ENCODE assay signal across 15 cellular contexts in the genomic region with DNA sequence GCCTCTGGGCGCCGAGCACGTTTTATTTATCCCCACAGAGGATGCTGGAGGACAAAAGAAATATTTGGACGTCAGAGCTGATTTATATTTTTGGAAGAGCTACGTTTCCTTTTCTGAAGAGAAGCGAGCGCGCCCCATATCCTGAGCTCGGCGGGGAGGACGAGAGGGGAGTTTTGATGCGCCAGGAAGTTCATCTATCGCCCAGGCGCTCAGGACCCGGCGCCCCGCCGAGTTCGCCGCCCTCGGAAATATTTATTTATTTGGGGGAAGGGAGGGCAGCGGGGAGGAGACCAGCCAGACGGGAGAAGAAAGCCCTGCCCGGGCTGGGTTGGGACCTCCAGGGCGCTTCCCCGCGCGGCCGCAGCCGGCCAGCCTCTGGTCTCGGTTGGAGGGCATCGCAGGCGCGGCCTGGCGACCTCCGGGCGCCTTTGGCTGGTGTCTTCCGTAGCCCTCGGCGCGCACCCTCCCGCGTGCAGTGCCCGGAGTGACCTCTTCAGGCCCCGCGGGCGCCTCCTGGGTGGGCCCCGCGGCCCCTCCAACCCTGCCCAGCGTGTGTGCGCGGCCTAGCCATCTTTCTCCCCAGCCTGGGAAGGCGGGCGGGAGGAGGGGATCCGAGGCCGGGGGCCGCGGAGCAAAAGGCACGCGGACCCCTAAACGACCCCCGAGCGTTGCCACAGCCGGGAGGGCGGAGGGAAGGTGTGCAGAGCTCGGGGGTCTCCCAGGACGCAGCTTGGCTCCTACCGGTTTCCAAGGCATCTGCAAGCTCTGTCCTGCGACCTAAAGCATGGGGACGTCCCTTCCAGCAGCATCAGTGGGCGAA. TPM values are rescaled to one million over a fixed set of nuclear protein-coding genes. Genes with fewer than 3 reads are reported as not detected.
A peak's percentile ranks its signal among the peaks of the same experiment; 100 is the strongest.
DNase-seq lines count a peak whose midpoint lies in the region; TF ChIP-seq lines count a peak whose summit lies in the region.
"Had no signal": no experiment of that assay in that cellular context is flagged by ENCODE, and none has a peak within 500 bp of the region (broad histone marks: within the 10 kb centered on the region; RNA-seq: fewer than 3 reads in every experiment).

No MANE protein-coding gene starts in this region.

- no peak overlapping the region for H4K5ac ChIP-seq in mesendoderm (ENCODE audit: low read length)

- no peaks in the 10 kb centered on the region for H3K36me3 Mint-ChIP-seq in endodermal cell (ENCODE audit: low read depth)
- H3K36me3 Mint-ChIP-seq: activated CD8-positive, alpha-beta memory T cell treated with anti-CD3 and anti-CD28 coated beads, Interleukin-2, amount 10 ng/mL, durations not matched to agents 7 days and 5 days; activated naive CD4-positive, alpha-beta T cell treated with anti-CD3 and anti-CD28 coated beads, Interleukin-2, amount 50 U/mL, for 24 hours had no signal

- H4K8ac ChIP-seq in mesendoderm (ENCODE audit: low read depth, low read length): no peak overlapping the region

- H3K4me3 Mint-ChIP-seq in endodermal cell: peak overlapping the region; percentile 40
- H3K4me3 Mint-ChIP-seq: activated CD8-positive, alpha-beta memory T cell treated with anti-CD3 and anti-CD28 coated beads, Interleukin-2, amount 10 ng/mL, durations not matched to agents 7 days and 5 days; activated naive CD4-positive, alpha-beta T cell treated with anti-CD3 and anti-CD28 coated beads, Interleukin-2, amount 50 U/mL, for 24 hours had no signal

- peak overlapping the region; percentile 44 for H3K4me3 ChIP-seq in HUES64 (ENCODE audit: low read length)
- no peak overlapping the region for H3K4me3 ChIP-seq in endodermal cell (ENCODE audit: low read length)
- no peak overlapping the region for H3K4me3 ChIP-seq in mesendoderm (ENCODE audit: low read length)
- H3K4me3 ChIP-seq in stomach smooth muscle (ENCODE audit: low read length in 2 of 2): peak overlapping the region; percentile 43 to 77
- H3K4me3 ChIP-seq in BE2C (ENCODE audit: low read depth, low read length): no peak overlapping the region
- H3K4me3 ChIP-seq: lung, SK-N-MC had no signal

- no peak overlapping the region for H3K23ac ChIP-seq in mesendoderm (ENCODE audit: low read length)

- no peak overlapping the region for H2AK5ac ChIP-seq in mesendoderm (ENCODE audit: low read length)

- H3K4me1 ChIP-seq in HUES64 (ENCODE audit: insufficient read depth, low read length) (peaks cover 15% of the 10 kb centered on the region), endodermal cell (ENCODE audit: control insufficient read depth, insufficient read depth, low read length) (no peaks in the 10 kb centered on the region), mesendoderm (ENCODE audit: control insufficient read depth, low read depth, low read length) (no peaks in the 10 kb centered on the region), stomach smooth muscle (ENCODE audit: control insufficient read depth, insufficient read depth, low read length) (peaks cover 44% of the 10 kb centered on the region), BE2C (no peaks in the 10 kb centered on the region)
- H3K4me1 ChIP-seq: parathyroid adenoma had no signal

- H3K9me3 Mint-ChIP-seq in endodermal cell: no peaks in the 10 kb centered on the region
- H3K9me3 Mint-ChIP-seq: activated naive CD4-positive, alpha-beta T cell treated with anti-CD3 and anti-CD28 coated beads, Interleukin-2, amount 50 U/mL, for 24 hours had no signal

- peak overlapping the region; percentile 5 for H3K4ac ChIP-seq in mesendoderm (ENCODE audit: low read depth, low read length)

- no peak overlapping the region for H3K9ac ChIP-seq in HUES64 (ENCODE audit: low read depth, low read length)
- no peak overlapping the region for H3K9ac ChIP-seq in endodermal cell (ENCODE audit: extremely low read depth, low read length, poor library complexity, severe bottlenecking)
- no peak overlapping the region for H3K9ac ChIP-seq in mesendoderm (ENCODE audit: low read length)
- H3K9ac ChIP-seq in stomach smooth muscle (ENCODE audit: low read length in 2 of 2): peak overlapping the region; percentile 64 to 66
- H3K9ac ChIP-seq: parathyroid adenoma had no signal

- no peak overlapping the region for H2BK15ac ChIP-seq in mesendoderm (replicated peaks; ENCODE audit: low read depth)

- H3K27me3 ChIP-seq in HUES64 (ENCODE audit: insufficient read depth, low read length) (peaks cover 100% of the 10 kb centered on the region), endodermal cell (ENCODE audit: control insufficient read depth, insufficient read depth, low read length, poor library complexity, severe bottlenecking) (peaks cover 100% of the 10 kb centered on the region), mesendoderm (ENCODE audit: insufficient read depth, low read length, poor library complexity) (peaks cover 77% of the 10 kb centered on the region), stomach smooth muscle (ENCODE audit: control insufficient read depth in 1 of 2, insufficient read depth in 2 of 2, low read length in 2 of 2) (peaks cover 12 to 16% of the 10 kb centered on the region in 2 donors), BE2C (peaks cover 99% of the 10 kb centered on the region)

- no peak overlapping the region for H2BK120ac ChIP-seq in mesendoderm (ENCODE audit: low read depth, low read length)

- peak; percentile 85 for DNase-seq in endodermal cell
- no peak for DNase-seq in mesendoderm
- DNase-seq in NCI-H1417 (lab: John Stamatoyannopoulos, UW): no peak
- no peak for DNase-seq in NCI-H1105 treated with DMSO at 0.1 percent for 48 hours (lab: John Stamatoyannopoulos, UW)
- no peak for DNase-seq in BE2C
- DNase-seq: activated CD8-positive, alpha-beta memory T cell treated with anti-CD3 and anti-CD28 coated beads, Interleukin-2, amount 10 ng/mL, durations not matched to agents 7 days and 5 days; hippocampal formation; MV-4-11 had no signal

- H3K18ac ChIP-seq in mesendoderm (ENCODE audit: low read length): peak overlapping the region; percentile 51

- no peak overlapping the region for H3K27ac Mint-ChIP-seq in endodermal cell
- H3K27ac Mint-ChIP-seq: activated CD8-positive, alpha-beta memory T cell treated with anti-CD3 and anti-CD28 coated beads, Interleukin-2, amount 10 ng/mL, durations not matched to agents 7 days and 5 days; activated naive CD4-positive, alpha-beta T cell treated with anti-CD3 and anti-CD28 coated beads, Interleukin-2, amount 50 U/mL, for 24 hours had no signal

- no peaks in the 10 kb centered on the region for H3K79me2 ChIP-seq in mesendoderm (ENCODE audit: control insufficient read depth, insufficient read depth, low read length)
- H3K79me2 ChIP-seq: parathyroid adenoma had no signal

- peak overlapping the region; percentile 35 for H3K4me2 ChIP-seq in mesendoderm (ENCODE audit: low read length)

- no peaks in the 10 kb centered on the region for H3K36me3 ChIP-seq in HUES64 (ENCODE audit: insufficient read depth, low read length)
- no peaks in the 10 kb centered on the region for H3K36me3 ChIP-seq in endodermal cell (ENCODE audit: control insufficient read depth, insufficient read depth, low read length)
- H3K36me3 ChIP-seq in mesendoderm (ENCODE audit: control insufficient read depth, insufficient read depth, low read length): no peaks in the 10 kb centered on the region
- no peaks in the 10 kb centered on the region for H3K36me3 ChIP-seq in stomach smooth muscle (ENCODE audit: control insufficient read depth in 2 of 2, insufficient read depth in 2 of 2, low read length in 2 of 2)
- no peaks in the 10 kb centered on the region for H3K36me3 ChIP-seq in BE2C

- H2BK5ac ChIP-seq in mesendoderm (ENCODE audit: low read length): no peak overlapping the region

- peak; percentile 22 for TF ChIP-seq CTCF in endodermal cell (conservative IDR thresholded peaks at IDR 0.05)
- TF ChIP-seq CTCF in BE2C (IDR thresholded peaks at IDR 0.05; ENCODE audit: low read depth, low read length): no peak

- H3K79me1 ChIP-seq in mesendoderm (ENCODE audit: low read length): no peaks in the 10 kb centered on the region

- H3K27ac ChIP-seq in HUES64 (ENCODE audit: low read depth, low read length) (no peak overlapping the region), endodermal cell (ENCODE audit: low read depth, low read length) (no peak overlapping the region), mesendoderm (ENCODE audit: low read depth, low read length) (no peak overlapping the region), stomach smooth muscle (ENCODE audit: low read length) (peak overlapping the region; percentile 90)
- H3K27ac ChIP-seq: epithelial cell of prostate, parathyroid adenoma, SK-N-MC had no signal

- peaks cover 99% of the 10 kb centered on the region for H3K27me3 Mint-ChIP-seq in endodermal cell (ENCODE audit: insufficient read depth)

- peaks cover 23% of the 10 kb centered on the region for H3K4me1 Mint-ChIP-seq in endodermal cell

- H3K9me3 ChIP-seq in HUES64 (ENCODE audit: insufficient read depth, low read depth, low read length) (0 out of 2 replicates have a peak, but pooled peaks cover 6% of the 10 kb centered on the region), endodermal cell (ENCODE audit: control insufficient read depth, low read length) (no peaks in the 10 kb centered on the region), stomach smooth muscle (ENCODE audit: control insufficient read depth in 2 of 2, low read length in 2 of 2) (no peaks in the 10 kb centered on the region), BE2C (no peaks in the 10 kb centered on the region)

- under 1% methylated on average over 71 of the region's 71 CpGs for WGBS in HUES64
- 1 to 10% methylated on average over 30 to 71 of the region's 71 CpGs for WGBS in endodermal cell (ENCODE audit: insufficient coverage in 1 of 2, insufficient read length in 1 of 2), 2 experiments
- no CpG with 5 or more reads among the region's 71 CpGs for WGBS in mesendoderm (ENCODE audit: extremely low coverage, insufficient coverage, low lambda C conversion rate)

- H3K56ac ChIP-seq in mesendoderm (ENCODE audit: low read length): no peak overlapping the region

RNA-seq across cellular contexts. Expression of a gene that starts 5.4 kb away (rescaled TPM):
- not detected for polyA plus RNA-seq in HUES64 (2013, experiment 1 of 2)
- polyA plus RNA-seq in HUES64 (2013, experiment 2 of 2): 0.19 TPM
- under 1 TPM in 1 of 2 donors, not detected in 1; 0.11 TPM for total RNA-seq in endodermal cell
- 0.43 TPM for polyA plus RNA-seq in endodermal cell (2013, experiment 1 of 2)
- polyA plus RNA-seq in endodermal cell (2013, experiment 2 of 2): 0.46 TPM
- 0.17 TPM for polyA plus RNA-seq in mesendoderm (2013, experiment 1 of 2)
- polyA plus RNA-seq in mesendoderm (2013, experiment 2 of 2): 0.13 TPM
- polyA plus RNA-seq in BE2C (2012; ENCODE audit: insufficient read depth, insufficient read length, low read depth): not detected
- total RNA-seq: activated CD8-positive, alpha-beta memory T cell treated with anti-CD3 and anti-CD28 coated beads, Interleukin-2, amount 10 ng/mL, durations not matched to agents 7 days and 5 days had no signal

Comparison
In these comparisons a context has a peak if more than half of its experiments do, and no peak if none do; other contexts are left out.
1. H3K4me3 ChIP-seq: peak in HUES64 (single experiment) and stomach smooth muscle (2 of 2); none in endodermal cell (single experiment), mesendoderm (single experiment) and BE2C (single experiment).
2. H3K9ac ChIP-seq: peak in stomach smooth muscle (2 of 2); none in HUES64 (single experiment), endodermal cell (single experiment) and mesendoderm (single experiment).